9 cellular contexts compared by ENCODE assay signal in the genomic region with DNA sequence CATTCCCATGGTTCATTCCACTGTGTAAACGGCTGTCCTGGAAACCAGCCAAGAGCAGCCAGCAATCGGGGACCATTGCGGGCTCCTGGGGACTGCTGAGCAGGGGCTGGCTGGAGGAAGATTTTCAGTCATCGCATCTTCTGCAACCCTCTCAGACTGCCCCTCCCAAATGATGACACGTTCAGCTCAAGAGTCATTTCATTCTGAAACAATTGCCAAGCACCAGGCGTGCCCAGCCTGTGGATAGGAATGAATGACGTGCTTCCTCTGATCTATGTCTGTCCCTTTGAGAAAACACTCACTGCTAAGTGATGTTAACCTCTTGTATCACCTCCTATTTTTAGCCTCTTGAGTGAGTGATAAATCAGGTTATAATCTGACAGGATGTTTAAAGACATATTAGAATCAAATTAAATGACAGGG.
DNase-seq lines count a peak whose midpoint lies in the region; ATAC-seq and TF ChIP-seq lines count a peak whose summit lies in the region.
"Had no signal": no experiment of that assay in that cellular context is flagged by ENCODE, and none has a peak within 500 bp of the region (broad histone marks: within the 10 kb centered on the region; RNA-seq: fewer than 3 reads in every experiment).

No MANE protein-coding gene starts in this region.

- peaks cover 5% of the 10 kb centered on the region for H3K36me3 Mint-ChIP-seq in stimulated activated naive CD8-positive, alpha-beta T cell treated with anti-CD3 and anti-CD28 coated beads, Interleukin-15, Interleukin-2, amounts not matched to agents 100 ng/mL and 50 ng/mL, for 24 hours (ENCODE audit: low read depth)

- WGBS in right lobe of liver (ENCODE audit: insufficient coverage, low coverage, low lambda C conversion rate, missing lambda C conversion rate) = 19% methylated on average over 7 of the region's 7 CpGs

- H3K4me3 ChIP-seq in right lobe of liver = no peak overlapping the region

- peaks cover 7% of the 10 kb centered on the region for H3K27me3 Mint-ChIP-seq in stimulated activated naive CD8-positive, alpha-beta T cell treated with anti-CD3 and anti-CD28 coated beads, Interleukin-15, Interleukin-2, amounts not matched to agents 100 ng/mL and 50 ng/mL, for 24 hours

- no peak overlapping the region for H3K4me3 Mint-ChIP-seq in stimulated activated naive CD8-positive, alpha-beta T cell treated with anti-CD3 and anti-CD28 coated beads, Interleukin-15, Interleukin-2, amounts not matched to agents 100 ng/mL and 50 ng/mL, for 24 hours

- H3K4me1 ChIP-seq in right lobe of liver = no peaks in the 10 kb centered on the region

- H3K9me3 ChIP-seq in right lobe of liver = no peaks in the 10 kb centered on the region

- POLR2A ChIA-PET in RWPE1 (lab: Yijun Ruan, JAX; ENCODE audit: low non-redundant PET) = no interaction called here

- ATAC-seq in right lobe of liver = peak in 3 of 4 donors; percentile 12 to 40 (median 32)
- no peak for ATAC-seq in HG02588 (IDR thresholded peaks at IDR 0.05; ENCODE audit: unreplicated experiment)

- no peak for TF ChIP-seq POLR2A in right lobe of liver (IDR thresholded peaks at IDR 0.05)

- intact Hi-C loops in right lobe of liver (cut with DNase I) = no loop called here

- DNase-seq in NCI-H2171 treated with DMSO at 0.1 percent for 48 hours (lab: John Stamatoyannopoulos, UW) (peak; percentile 5), NCI-H2171 (lab: John Stamatoyannopoulos, UW) (no peak), RWPE1 (ENCODE audit: low spot score) (peak; percentile 82), amniotic epithelial cell (ENCODE audit: low read depth) (peak; percentile 82), right lobe of liver (no peak), KG1 (lab: John Stamatoyannopoulos, UW) (no peak)

- TF ChIP-seq CTCF in RWPE1 (conservative IDR thresholded peaks at IDR 0.05; ENCODE audit: low read depth) (no peak), right lobe of liver (IDR thresholded peaks at IDR 0.05) (no peak)

- H3K27ac Mint-ChIP-seq in stimulated activated naive CD8-positive, alpha-beta T cell treated with anti-CD3 and anti-CD28 coated beads, Interleukin-15, Interleukin-2, amounts not matched to agents 100 ng/mL and 50 ng/mL, for 24 hours = peak overlapping the region; percentile 84

- peak overlapping the region; percentile 53 for H3K27ac ChIP-seq in RWPE1
- H3K27ac ChIP-seq in right lobe of liver = no peak overlapping the region
- H3K27ac ChIP-seq: C4-2B had no signal

- no peaks in the 10 kb centered on the region for H3K36me3 ChIP-seq in right lobe of liver

- CTCF ChIA-PET in RWPE1 (lab: Yijun Ruan, JAX) = no interaction called here

- peaks cover 40% of the 10 kb centered on the region for H3K4me1 Mint-ChIP-seq in stimulated activated naive CD8-positive, alpha-beta T cell treated with anti-CD3 and anti-CD28 coated beads, Interleukin-15, Interleukin-2, amounts not matched to agents 100 ng/mL and 50 ng/mL, for 24 hours (ENCODE audit: low read depth)

- H3K9me3 Mint-ChIP-seq in stimulated activated naive CD8-positive, alpha-beta T cell treated with anti-CD3 and anti-CD28 coated beads, Interleukin-15, Interleukin-2, amounts not matched to agents 100 ng/mL and 50 ng/mL, for 24 hours = peaks cover 5% of the 10 kb centered on the region

- no peaks in the 10 kb centered on the region for H3K27me3 ChIP-seq in right lobe of liver

Comparison
In these comparisons a context has a peak if more than half of its experiments do, and no peak if none do; other contexts are left out.
1. DNase-seq: peak in NCI-H2171 treated with DMSO at 0.1 percent for 48 hours (single experiment), RWPE1 (single experiment) and amniotic epithelial cell (single experiment); none in NCI-H2171 (single experiment), right lobe of liver (0 of 3) and KG1 (single experiment).